Comparison of ENCODE assay signal across 2 cellular contexts in the genomic region with DNA sequence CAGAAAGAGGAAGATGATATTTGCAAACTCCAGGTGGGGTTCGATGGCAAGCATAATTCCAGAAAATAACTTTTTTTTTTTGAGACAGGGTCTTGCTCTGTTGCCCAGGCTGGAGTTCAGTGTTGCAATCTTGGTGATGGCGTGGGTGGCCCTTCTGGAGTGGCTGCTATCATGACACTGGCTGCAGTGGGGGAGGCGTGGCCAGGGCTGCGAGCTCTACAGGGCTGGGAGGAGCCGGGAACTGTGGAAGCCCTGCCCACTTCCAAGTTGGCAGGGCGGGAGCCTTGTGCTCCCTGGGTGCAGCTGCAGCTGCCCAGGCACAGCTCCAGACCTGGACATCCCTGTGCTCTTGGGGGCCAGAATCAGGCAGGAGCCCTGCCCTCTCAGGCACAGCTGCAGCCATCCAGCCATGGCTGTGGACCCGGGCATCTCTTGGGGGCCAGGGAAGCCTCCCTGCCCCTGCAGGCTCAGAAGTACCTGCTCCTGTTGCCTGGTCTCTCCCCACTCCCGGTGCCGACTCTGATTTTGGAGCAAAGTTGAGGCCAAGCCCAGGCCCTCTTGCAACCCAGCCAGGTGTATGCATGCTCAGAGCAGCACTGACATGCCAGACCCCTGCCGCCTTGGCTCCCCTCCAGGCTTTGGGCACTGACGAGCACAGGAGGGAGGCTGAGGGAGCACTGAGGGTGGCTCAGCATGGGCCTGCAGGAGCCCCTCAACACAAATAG.
TF ChIP-seq lines count a peak whose summit lies in the region.

No MANE protein-coding gene starts in this region.

TF ChIP-seq in GM23338, 12 proteins besides CTCF, POLR2A, EP300 and RAD21 (continues in another document):
- TF ChIP-seq CREB1 (CRISPR knock-in tag; IDR thresholded peaks at IDR 0.05; ENCODE audit: low read depth) = no peak
- TF ChIP-seq, protein P1, sequence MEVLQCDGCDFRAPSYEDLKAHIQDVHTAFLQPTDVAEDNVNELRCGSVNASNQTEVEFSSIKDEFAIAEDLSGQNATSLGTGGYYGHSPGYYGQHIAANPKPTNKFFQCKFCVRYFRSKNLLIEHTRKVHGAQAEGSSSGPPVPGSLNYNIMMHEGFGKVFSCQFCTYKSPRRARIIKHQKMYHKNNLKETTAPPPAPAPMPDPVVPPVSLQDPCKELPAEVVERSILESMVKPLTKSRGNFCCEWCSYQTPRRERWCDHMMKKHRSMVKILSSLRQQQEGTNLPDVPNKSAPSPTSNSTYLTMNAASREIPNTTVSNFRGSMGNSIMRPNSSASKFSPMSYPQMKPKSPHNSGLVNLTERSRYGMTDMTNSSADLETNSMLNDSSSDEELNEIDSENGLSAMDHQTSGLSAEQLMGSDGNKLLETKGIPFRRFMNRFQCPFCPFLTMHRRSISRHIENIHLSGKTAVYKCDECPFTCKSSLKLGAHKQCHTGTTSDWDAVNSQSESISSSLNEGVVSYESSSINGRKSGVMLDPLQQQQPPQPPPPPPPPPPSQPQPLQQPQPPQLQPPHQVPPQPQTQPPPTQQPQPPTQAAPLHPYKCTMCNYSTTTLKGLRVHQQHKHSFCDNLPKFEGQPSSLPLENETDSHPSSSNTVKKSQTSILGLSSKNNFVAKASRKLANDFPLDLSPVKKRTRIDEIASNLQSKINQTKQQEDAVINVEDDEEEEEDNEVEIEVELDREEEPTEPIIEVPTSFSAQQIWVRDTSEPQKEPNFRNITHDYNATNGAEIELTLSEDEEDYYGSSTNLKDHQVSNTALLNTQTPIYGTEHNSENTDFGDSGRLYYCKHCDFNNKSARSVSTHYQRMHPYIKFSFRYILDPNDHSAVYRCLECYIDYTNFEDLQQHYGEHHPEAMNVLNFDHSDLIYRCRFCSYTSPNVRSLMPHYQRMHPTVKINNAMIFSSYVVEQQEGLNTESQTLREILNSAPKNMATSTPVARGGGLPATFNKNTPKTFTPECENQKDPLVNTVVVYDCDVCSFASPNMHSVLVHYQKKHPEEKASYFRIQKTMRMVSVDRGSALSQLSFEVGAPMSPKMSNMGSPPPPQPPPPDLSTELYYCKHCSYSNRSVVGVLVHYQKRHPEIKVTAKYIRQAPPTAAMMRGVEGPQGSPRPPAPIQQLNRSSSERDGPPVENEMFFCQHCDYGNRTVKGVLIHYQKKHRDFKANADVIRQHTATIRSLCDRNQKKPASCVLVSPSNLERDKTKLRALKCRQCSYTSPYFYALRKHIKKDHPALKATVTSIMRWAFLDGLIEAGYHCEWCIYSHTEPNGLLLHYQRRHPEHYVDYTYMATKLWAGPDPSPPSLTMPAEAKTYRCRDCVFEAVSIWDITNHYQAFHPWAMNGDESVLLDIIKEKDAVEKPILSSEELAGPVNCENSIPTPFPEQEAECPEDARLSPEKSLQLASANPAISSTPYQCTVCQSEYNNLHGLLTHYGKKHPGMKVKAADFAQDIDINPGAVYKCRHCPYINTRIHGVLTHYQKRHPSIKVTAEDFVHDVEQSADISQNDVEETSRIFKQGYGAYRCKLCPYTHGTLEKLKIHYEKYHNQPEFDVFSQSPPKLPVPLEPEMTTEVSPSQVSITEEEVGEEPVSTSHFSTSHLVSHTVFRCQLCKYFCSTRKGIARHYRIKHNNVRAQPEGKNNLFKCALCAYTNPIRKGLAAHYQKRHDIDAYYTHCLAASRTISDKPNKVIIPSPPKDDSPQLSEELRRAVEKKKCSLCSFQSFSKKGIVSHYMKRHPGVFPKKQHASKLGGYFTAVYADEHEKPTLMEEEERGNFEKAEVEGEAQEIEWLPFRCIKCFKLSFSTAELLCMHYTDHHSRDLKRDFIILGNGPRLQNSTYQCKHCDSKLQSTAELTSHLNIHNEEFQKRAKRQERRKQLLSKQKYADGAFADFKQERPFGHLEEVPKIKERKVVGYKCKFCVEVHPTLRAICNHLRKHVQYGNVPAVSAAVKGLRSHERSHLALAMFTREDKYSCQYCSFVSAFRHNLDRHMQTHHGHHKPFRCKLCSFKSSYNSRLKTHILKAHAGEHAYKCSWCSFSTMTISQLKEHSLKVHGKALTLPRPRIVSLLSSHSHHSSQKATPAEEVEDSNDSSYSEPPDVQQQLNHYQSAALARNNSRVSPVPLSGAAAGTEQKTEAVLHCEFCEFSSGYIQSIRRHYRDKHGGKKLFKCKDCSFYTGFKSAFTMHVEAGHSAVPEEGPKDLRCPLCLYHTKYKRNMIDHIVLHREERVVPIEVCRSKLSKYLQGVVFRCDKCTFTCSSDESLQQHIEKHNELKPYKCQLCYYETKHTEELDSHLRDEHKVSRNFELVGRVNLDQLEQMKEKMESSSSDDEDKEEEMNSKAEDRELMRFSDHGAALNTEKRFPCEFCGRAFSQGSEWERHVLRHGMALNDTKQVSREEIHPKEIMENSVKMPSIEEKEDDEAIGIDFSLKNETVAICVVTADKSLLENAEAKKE (CRISPR knock-in tag; IDR thresholded peaks at IDR 0.05) = no peak
- TF ChIP-seq EZH2phosphoT487 (IDR thresholded peaks at IDR 0.05; ENCODE audit: unreplicated experiment) = no peak
- no peak for TF ChIP-seq JUNB (IDR thresholded peaks at IDR 0.05; ENCODE audit: unreplicated experiment)
- TF ChIP-seq, protein P2, sequence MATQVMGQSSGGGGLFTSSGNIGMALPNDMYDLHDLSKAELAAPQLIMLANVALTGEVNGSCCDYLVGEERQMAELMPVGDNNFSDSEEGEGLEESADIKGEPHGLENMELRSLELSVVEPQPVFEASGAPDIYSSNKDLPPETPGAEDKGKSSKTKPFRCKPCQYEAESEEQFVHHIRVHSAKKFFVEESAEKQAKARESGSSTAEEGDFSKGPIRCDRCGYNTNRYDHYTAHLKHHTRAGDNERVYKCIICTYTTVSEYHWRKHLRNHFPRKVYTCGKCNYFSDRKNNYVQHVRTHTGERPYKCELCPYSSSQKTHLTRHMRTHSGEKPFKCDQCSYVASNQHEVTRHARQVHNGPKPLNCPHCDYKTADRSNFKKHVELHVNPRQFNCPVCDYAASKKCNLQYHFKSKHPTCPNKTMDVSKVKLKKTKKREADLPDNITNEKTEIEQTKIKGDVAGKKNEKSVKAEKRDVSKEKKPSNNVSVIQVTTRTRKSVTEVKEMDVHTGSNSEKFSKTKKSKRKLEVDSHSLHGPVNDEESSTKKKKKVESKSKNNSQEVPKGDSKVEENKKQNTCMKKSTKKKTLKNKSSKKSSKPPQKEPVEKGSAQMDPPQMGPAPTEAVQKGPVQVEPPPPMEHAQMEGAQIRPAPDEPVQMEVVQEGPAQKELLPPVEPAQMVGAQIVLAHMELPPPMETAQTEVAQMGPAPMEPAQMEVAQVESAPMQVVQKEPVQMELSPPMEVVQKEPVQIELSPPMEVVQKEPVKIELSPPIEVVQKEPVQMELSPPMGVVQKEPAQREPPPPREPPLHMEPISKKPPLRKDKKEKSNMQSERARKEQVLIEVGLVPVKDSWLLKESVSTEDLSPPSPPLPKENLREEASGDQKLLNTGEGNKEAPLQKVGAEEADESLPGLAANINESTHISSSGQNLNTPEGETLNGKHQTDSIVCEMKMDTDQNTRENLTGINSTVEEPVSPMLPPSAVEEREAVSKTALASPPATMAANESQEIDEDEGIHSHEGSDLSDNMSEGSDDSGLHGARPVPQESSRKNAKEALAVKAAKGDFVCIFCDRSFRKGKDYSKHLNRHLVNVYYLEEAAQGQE (IDR thresholded peaks at IDR 0.05; ENCODE audit: unreplicated experiment) = no peak
- no peak for TF ChIP-seq POLR2AphosphoS5 (IDR thresholded peaks at IDR 0.05; ENCODE audit: low read depth)
- TF ChIP-seq ZNF114 (CRISPR knock-in tag; IDR thresholded peaks at IDR 0.05) = no peak
- TF ChIP-seq NANOG (IDR thresholded peaks at IDR 0.05; ENCODE audit: borderline replicate concordance) = no peak
- TF ChIP-seq STAT1 (IDR thresholded peaks at IDR 0.05; ENCODE audit: unreplicated experiment) = no peak
- TF ChIP-seq EZH2 (IDR thresholded peaks at IDR 0.05; ENCODE audit: low read depth, unreplicated experiment) = no peak
- TF ChIP-seq ZNF331 (CRISPR knock-in tag; IDR thresholded peaks at IDR 0.05; ENCODE audit: low read depth) = no peak

TF ChIP-seq in K562, 482 proteins besides CTCF, POLR2A, EP300 and RAD21:
- TF ChIP-seq CEBPB (tag; IDR thresholded peaks at IDR 0.05) = peak; percentile 85
- TF ChIP-seq CEBPG (CRISPR knock-in tag; IDR thresholded peaks at IDR 0.05) = no peak
- peak; percentile 60 to 66; a peak in 3 of 4 replicates for TF ChIP-seq CEBPG (tag; conservative IDR thresholded peaks at IDR 0.05 in 1 of 2, IDR thresholded peaks at IDR 0.05 in 1 of 2)
- TF ChIP-seq ZNF121 (CRISPR knock-in tag; conservative IDR thresholded peaks at IDR 0.05) = peak; percentile 68
- TF ChIP-seq NCOA6 (IDR thresholded peaks at IDR 0.05) = no peak
- TF ChIP-seq EGR1 (conservative IDR thresholded peaks at IDR 0.05) = peak; percentile 78
- peak; percentile 4 for TF ChIP-seq RBM25 (IDR thresholded peaks at IDR 0.05; ENCODE audit: low read depth, low read length, severe bottlenecking)
